Comparison of ENCODE assay signal across 1 cellular context in genomic region chr6:27503436-27504030, GRCh38.
TF ChIP-seq lines count a peak whose summit lies in the region.

No MANE protein-coding gene starts in this region.

TF ChIP-seq in GM12878, 131 proteins besides CTCF, POLR2A, EP300 and RAD21 (continued from another document):
- TF ChIP-seq CEBPZ (IDR thresholded peaks at IDR 0.05; ENCODE audit: low read depth, low read length): no peak
- no peak for TF ChIP-seq RCOR1 (conservative IDR thresholded peaks at IDR 0.05; ENCODE audit: low read depth, low read length)
- TF ChIP-seq KDM1A (IDR thresholded peaks at IDR 0.05; ENCODE audit: borderline replicate concordance): no peak
- TF ChIP-seq ASH2L (IDR thresholded peaks at IDR 0.05; ENCODE audit: borderline replicate concordance, low read depth): no peak
- TF ChIP-seq MEF2A (IDR thresholded peaks at IDR 0.05; ENCODE audit: insufficient read depth, low read depth, low read length): no peak
- TF ChIP-seq KAT2A (conservative IDR thresholded peaks at IDR 0.05; ENCODE audit: control insufficient read depth, low read depth, low read length): no peak
- TF ChIP-seq YY1 (IDR thresholded peaks at IDR 0.05; ENCODE audit: low read depth, low read length): peak; percentile 50; the same call in 1 of the 2 replicates
- no peak for TF ChIP-seq JUNB (IDR thresholded peaks at IDR 0.05)
- no peak for TF ChIP-seq BCL3 (IDR thresholded peaks at IDR 0.05; ENCODE audit: borderline replicate concordance, insufficient read depth, low read depth, low read length, poor library complexity, severe bottlenecking)
- TF ChIP-seq POLR2AphosphoS2 (IDR thresholded peaks at IDR 0.05; ENCODE audit: low read depth, low read length): no peak
- TF ChIP-seq CUX1 (IDR thresholded peaks at IDR 0.05; ENCODE audit: insufficient replicate concordance, low read depth, low read length): no peak
- no peak for TF ChIP-seq ELK1 (IDR thresholded peaks at IDR 0.05; ENCODE audit: low read depth, low read length)
- TF ChIP-seq RELA (IDR thresholded peaks at IDR 0.05; ENCODE audit: borderline replicate concordance, partially characterized antibody): peak; percentile 55
- no peak for TF ChIP-seq ZZZ3 (IDR thresholded peaks at IDR 0.05; ENCODE audit: control insufficient read depth, insufficient read length, low read depth)
- no peak for TF ChIP-seq GATAD2B (conservative IDR thresholded peaks at IDR 0.05; ENCODE audit: low read depth)
- peak; percentile 21; the same call in 1 of the 3 replicates for TF ChIP-seq POU2F2 (IDR thresholded peaks at IDR 0.05; ENCODE audit: borderline replicate concordance, low read depth, low read length)
- TF ChIP-seq IRF5 (IDR thresholded peaks at IDR 0.05; ENCODE audit: borderline replicate concordance): no peak
- no peak for TF ChIP-seq WRNIP1 (IDR thresholded peaks at IDR 0.05; ENCODE audit: borderline replicate concordance, low read depth, low read length)
- no peak for TF ChIP-seq IKZF2 (IDR thresholded peaks at IDR 0.05)
- TF ChIP-seq FOXM1 (IDR thresholded peaks at IDR 0.05; ENCODE audit: low read depth, low read length): no peak
- 0 out of 2 replicates have a peak, but pooled peaks have one; percentile 13 for TF ChIP-seq TCF7 (IDR thresholded peaks at IDR 0.05; ENCODE audit: borderline replicate concordance)
- no peak for TF ChIP-seq NFXL1 (IDR thresholded peaks at IDR 0.05; ENCODE audit: borderline replicate concordance)
- no peak for TF ChIP-seq HDGF (IDR thresholded peaks at IDR 0.05)
- no peak for TF ChIP-seq CHD2 (IDR thresholded peaks at IDR 0.05; ENCODE audit: borderline replicate concordance, low read depth, low read length)
- no peak for TF ChIP-seq E2F8 (IDR thresholded peaks at IDR 0.05; ENCODE audit: low read depth, partially characterized antibody)
- no peak for TF ChIP-seq SUZ12 (IDR thresholded peaks at IDR 0.05; ENCODE audit: unreplicated experiment)
- TF ChIP-seq TCF12 (IDR thresholded peaks at IDR 0.05; ENCODE audit: low read depth, low read length): no peak
- TF ChIP-seq SIX5 (IDR thresholded peaks at IDR 0.05; ENCODE audit: low read depth, low read length, severe bottlenecking): no peak
